1 cellular context compared by ENCODE assay signal in the genomic region with DNA sequence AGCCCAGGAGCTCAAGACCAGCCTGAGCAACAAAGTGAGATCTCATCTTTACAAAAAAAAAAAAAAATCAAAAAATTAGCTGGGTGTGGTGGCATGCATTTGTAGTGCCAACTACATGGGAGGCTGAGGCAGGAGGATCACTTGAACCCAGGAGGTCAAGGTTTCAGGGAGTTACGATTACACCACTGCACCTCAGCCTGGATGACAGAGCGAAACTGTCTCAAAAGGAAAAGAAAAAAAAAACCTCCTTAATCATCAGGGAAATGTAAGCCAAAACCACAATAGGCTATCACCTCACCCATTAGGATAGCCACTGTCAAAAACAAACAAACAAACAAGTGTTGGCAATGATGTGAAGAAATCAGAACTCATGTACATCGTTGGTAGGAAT.
TF ChIP-seq lines count a peak whose summit lies in the region.

No MANE protein-coding gene starts in this region.

TF ChIP-seq in HepG2, 621 proteins besides CTCF, POLR2A, EP300 and RAD21:
- TF ChIP-seq BORCS8-MEF2B (CRISPR knock-in tag; IDR thresholded peaks at IDR 0.05), result no peak
- TF ChIP-seq, protein P1, sequence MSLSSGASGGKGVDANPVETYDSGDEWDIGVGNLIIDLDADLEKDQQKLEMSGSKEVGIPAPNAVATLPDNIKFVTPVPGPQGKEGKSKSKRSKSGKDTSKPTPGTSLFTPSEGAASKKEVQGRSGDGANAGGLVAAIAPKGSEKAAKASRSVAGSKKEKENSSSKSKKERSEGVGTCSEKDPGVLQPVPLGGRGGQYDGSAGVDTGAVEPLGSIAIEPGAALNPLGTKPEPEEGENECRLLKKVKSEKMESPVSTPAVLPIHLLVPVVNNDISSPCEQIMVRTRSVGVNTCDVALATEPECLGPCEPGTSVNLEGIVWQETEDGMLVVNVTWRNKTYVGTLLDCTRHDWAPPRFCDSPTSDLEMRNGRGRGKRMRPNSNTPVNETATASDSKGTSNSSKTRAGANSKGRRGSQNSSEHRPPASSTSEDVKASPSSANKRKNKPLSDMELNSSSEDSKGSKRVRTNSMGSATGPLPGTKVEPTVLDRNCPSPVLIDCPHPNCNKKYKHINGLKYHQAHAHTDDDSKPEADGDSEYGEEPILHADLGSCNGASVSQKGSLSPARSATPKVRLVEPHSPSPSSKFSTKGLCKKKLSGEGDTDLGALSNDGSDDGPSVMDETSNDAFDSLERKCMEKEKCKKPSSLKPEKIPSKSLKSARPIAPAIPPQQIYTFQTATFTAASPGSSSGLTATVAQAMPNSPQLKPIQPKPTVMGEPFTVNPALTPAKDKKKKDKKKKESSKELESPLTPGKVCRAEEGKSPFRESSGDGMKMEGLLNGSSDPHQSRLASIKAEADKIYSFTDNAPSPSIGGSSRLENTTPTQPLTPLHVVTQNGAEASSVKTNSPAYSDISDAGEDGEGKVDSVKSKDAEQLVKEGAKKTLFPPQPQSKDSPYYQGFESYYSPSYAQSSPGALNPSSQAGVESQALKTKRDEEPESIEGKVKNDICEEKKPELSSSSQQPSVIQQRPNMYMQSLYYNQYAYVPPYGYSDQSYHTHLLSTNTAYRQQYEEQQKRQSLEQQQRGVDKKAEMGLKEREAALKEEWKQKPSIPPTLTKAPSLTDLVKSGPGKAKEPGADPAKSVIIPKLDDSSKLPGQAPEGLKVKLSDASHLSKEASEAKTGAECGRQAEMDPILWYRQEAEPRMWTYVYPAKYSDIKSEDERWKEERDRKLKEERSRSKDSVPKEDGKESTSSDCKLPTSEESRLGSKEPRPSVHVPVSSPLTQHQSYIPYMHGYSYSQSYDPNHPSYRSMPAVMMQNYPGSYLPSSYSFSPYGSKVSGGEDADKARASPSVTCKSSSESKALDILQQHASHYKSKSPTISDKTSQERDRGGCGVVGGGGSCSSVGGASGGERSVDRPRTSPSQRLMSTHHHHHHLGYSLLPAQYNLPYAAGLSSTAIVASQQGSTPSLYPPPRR (CRISPR knock-in tag; IDR thresholded peaks at IDR 0.05; ENCODE audit: borderline replicate concordance), result no peak
- no peak for TF ChIP-seq FOXA3 (CRISPR knock-in tag; IDR thresholded peaks at IDR 0.05)
- TF ChIP-seq, protein P2, sequence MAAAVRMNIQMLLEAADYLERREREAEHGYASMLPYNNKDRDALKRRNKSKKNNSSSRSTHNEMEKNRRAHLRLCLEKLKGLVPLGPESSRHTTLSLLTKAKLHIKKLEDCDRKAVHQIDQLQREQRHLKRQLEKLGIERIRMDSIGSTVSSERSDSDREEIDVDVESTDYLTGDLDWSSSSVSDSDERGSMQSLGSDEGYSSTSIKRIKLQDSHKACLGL (CRISPR knock-in tag; IDR thresholded peaks at IDR 0.05), result no peak
- no peak for TF ChIP-seq RBAK (CRISPR knock-in tag; IDR thresholded peaks at IDR 0.05)
- no peak for TF ChIP-seq TEAD2 (CRISPR knock-in tag; IDR thresholded peaks at IDR 0.05)
- TF ChIP-seq GABPA (IDR thresholded peaks at IDR 0.05; ENCODE audit: low read depth, low read length), result no peak
- no peak for TF ChIP-seq GABPA (CRISPR knock-in tag; IDR thresholded peaks at IDR 0.05; ENCODE audit: low read depth)
- no peak for TF ChIP-seq KLF15 (CRISPR knock-in tag; IDR thresholded peaks at IDR 0.05; ENCODE audit: borderline replicate concordance)
- no peak for TF ChIP-seq MTF2 (CRISPR knock-in tag; IDR thresholded peaks at IDR 0.05; ENCODE audit: borderline replicate concordance)
- no peak for TF ChIP-seq ZNF343 (CRISPR knock-in tag; IDR thresholded peaks at IDR 0.05)
- TF ChIP-seq, protein P3, sequence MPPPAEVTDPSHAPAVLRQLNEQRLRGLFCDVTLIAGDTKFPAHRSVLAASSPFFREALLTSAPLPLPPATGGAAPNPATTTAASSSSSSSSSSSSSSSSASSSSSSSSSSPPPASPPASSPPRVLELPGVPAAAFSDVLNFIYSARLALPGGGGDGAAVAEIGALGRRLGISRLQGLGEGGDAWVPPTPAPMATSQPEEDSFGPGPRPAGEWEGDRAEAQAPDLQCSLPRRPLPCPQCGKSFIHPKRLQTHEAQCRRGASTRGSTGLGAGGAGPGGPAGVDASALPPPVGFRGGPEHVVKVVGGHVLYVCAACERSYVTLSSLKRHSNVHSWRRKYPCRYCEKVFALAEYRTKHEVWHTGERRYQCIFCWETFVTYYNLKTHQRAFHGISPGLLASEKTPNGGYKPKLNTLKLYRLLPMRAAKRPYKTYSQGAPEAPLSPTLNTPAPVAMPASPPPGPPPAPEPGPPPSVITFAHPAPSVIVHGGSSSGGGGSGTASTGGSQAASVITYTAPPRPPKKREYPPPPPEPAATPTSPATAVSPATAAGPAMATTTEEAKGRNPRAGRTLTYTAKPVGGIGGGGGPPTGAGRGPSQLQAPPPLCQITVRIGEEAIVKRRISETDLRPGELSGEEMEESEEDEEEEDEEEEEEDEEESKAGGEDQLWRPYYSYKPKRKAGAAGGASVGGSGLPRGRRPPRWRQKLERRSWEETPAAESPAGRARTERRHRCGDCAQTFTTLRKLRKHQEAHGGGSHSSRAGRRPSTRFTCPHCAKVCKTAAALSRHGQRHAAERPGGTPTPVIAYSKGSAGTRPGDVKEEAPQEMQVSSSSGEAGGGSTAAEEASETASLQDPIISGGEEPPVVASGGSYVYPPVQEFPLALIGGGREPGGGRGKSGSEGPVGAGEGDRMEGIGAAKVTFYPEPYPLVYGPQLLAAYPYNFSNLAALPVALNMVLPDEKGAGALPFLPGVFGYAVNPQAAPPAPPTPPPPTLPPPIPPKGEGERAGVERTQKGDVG (CRISPR knock-in tag; IDR thresholded peaks at IDR 0.05; ENCODE audit: borderline replicate concordance), result no peak
- TF ChIP-seq RCOR2 (CRISPR knock-in tag; IDR thresholded peaks at IDR 0.05), result no peak
- TF ChIP-seq NFKB2 (CRISPR knock-in tag; IDR thresholded peaks at IDR 0.05; ENCODE audit: borderline replicate concordance), result no peak
TF ChIP-seq in HepG2: peak in this region for 0.
